19 cellular contexts compared by ENCODE assay signal in the genomic region with DNA sequence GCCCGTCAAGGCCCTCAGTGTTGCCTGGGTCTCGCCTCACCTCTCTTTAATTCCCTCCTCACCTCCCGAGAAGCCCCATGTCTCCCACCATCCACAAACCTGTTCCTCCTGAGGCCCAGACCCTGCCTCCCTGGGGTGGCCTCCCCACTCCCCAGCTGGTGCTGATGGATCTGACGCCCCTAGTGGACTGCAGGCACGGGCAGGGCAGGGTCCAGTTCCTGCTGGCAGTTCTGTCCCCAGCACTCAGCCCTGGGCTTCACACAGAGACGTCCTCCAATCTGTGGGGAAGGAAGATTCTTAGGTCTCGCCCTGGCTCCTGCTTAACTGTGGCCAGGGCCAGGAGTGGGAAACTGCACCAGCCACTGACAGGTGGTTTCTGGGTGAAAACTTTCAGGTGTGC.
DNase-seq lines count a peak whose midpoint lies in the region; ATAC-seq, FAIRE-seq and TF ChIP-seq lines count a peak whose summit lies in the region.
"Had no signal": no experiment of that assay in that cellular context is flagged by ENCODE, and none has a peak within 500 bp of the region (broad histone marks: within the 10 kb centered on the region; RNA-seq: fewer than 3 reads in every experiment).

No MANE protein-coding gene starts in this region.

- no peaks in the 10 kb centered on the region for H3K4me1 ChIP-seq in endodermal cell (ENCODE audit: control insufficient read depth, insufficient read depth, low read length)
- H3K4me1 ChIP-seq in osteoblast (ENCODE audit: insufficient read depth, low read length), result no peaks in the 10 kb centered on the region
- H3K4me1 ChIP-seq: Caco-2, Peyer's patch had no signal

- TF ChIP-seq CTCF in HFFc6 (IDR thresholded peaks at IDR 0.05) (peak; percentile 40; the same call in 1 of the 2 replicates), WTC11 (IDR thresholded peaks at IDR 0.05) (no peak), endodermal cell (conservative IDR thresholded peaks at IDR 0.05) (peak; percentile 56), osteoblast (IDR thresholded peaks at IDR 0.05; ENCODE audit: extremely low read depth, low read depth, low read length) (no peak), D721Med (IDR thresholded peaks at IDR 0.05; ENCODE audit: insufficient read depth, missing control alignments) (no peak)

- WGBS in endodermal cell (ENCODE audit: insufficient coverage in 1 of 2, insufficient read length in 1 of 2), 2 experiments, result 82% methylated on average over 7 of the region's 7 CpGs; no CpG with 5 or more reads in 1 of the 2 experiments

- DNase-seq in HFFc6 (no peak), WTC11 (ENCODE audit: low spot score) (peak; percentile 30), endodermal cell (peak; percentile 65), osteoblast (ENCODE audit: insufficient read length, low spot score, missing footprints) (peak; percentile 38), D721Med (ENCODE audit: insufficient read length, low spot score) (no peak), HK-2 (ENCODE audit: unreplicated experiment) (no peak)
- DNase-seq: CD4-positive, CD25-positive, alpha-beta regulatory T cell; EL; HCEC 1CT; MM.1S; NCI-H1092 treated with DMSO at 0.1 percent for 48 hours; NCI-H524; Peyer's patch; SHP77 had no signal

- no peak overlapping the region for H3K4me2 ChIP-seq in osteoblast (ENCODE audit: insufficient read depth, low read length)
- H3K4me2 ChIP-seq: KMS-11 had no signal

- POLR2A ChIA-PET in WTC11 (lab: Charles Lee), result interaction anchor here (0.6 kb wide), 1 partner anchor 915 kb away, joined by 3 read pairs; no protein-coding TSS in a partner anchor

- FAIRE-seq in D721Med (lab: Jason Lieb, UNC), result no peak
- FAIRE-seq: GM19239 had no signal

- CTCF ChIA-PET in WTC11 (lab: Charles Lee), result interaction anchor here (1.2 to 4.0 kb wide), 4 partner anchors 10 to 39 kb away, joined by 3 to 17 read pairs (median 4); no protein-coding TSS in a partner anchor

- no peak overlapping the region for H3K4me3 ChIP-seq in endodermal cell (ENCODE audit: low read length)
- no peak overlapping the region for H3K4me3 ChIP-seq in osteoblast (ENCODE audit: insufficient read depth, low read length)
- H3K4me3 ChIP-seq: Peyer's patch had no signal

- H3K27me3 ChIP-seq in endodermal cell (ENCODE audit: control insufficient read depth, insufficient read depth, low read length, poor library complexity, severe bottlenecking) (peaks cover 14% of the 10 kb centered on the region), osteoblast (ENCODE audit: insufficient read depth, low read length) (no peaks in the 10 kb centered on the region)
- H3K27me3 ChIP-seq: Peyer's patch had no signal

- H3K79me2 ChIP-seq in osteoblast (ENCODE audit: insufficient read depth, low read length), result no peaks in the 10 kb centered on the region

- H2AFZ ChIP-seq in osteoblast (ENCODE audit: low read length), result no peak overlapping the region

- ATAC-seq in WTC11, result 0 out of 2 replicates have a peak, but pooled peaks have one; percentile 9
- ATAC-seq in GM18867 (IDR thresholded peaks at IDR 0.05; ENCODE audit: unreplicated experiment), result no peak
- ATAC-seq: SK-N-SH treated with all-trans-retinoic acid at 6 μM for 48 hours had no signal

- no peak overlapping the region for H3K27ac Mint-ChIP-seq in HFFc6
- H3K27ac Mint-ChIP-seq in WTC11, result no peak overlapping the region
- no peak overlapping the region for H3K27ac Mint-ChIP-seq in endodermal cell

- H3K9ac ChIP-seq in endodermal cell (ENCODE audit: extremely low read depth, low read length, poor library complexity, severe bottlenecking), result no peak overlapping the region
- H3K9ac ChIP-seq: KMS-11 had no signal

- H3K9me3 ChIP-seq in endodermal cell (ENCODE audit: control insufficient read depth, low read length) (no peaks in the 10 kb centered on the region), osteoblast (ENCODE audit: low read depth, low read length) (no peaks in the 10 kb centered on the region)
- H3K9me3 ChIP-seq: Caco-2, Peyer's patch had no signal

- H3K27ac ChIP-seq in endodermal cell (ENCODE audit: low read depth, low read length), result no peak overlapping the region
- no peak overlapping the region for H3K27ac ChIP-seq in osteoblast (ENCODE audit: low read depth, low read length)
- H3K27ac ChIP-seq: KMS-11, Peyer's patch had no signal

- H3K4me1 Mint-ChIP-seq in HFFc6 (ENCODE audit: low read depth) (no peaks in the 10 kb centered on the region), WTC11 (peaks cover 5% of the 10 kb centered on the region), endodermal cell (no peaks in the 10 kb centered on the region)

- H3K4me3 Mint-ChIP-seq in HFFc6 (no peak overlapping the region), WTC11 (no peak overlapping the region), endodermal cell (no peak overlapping the region)
- H3K4me3 Mint-ChIP-seq: CD4-positive, CD25-positive, alpha-beta regulatory T cell had no signal

- H3K27me3 Mint-ChIP-seq in HFFc6 (ENCODE audit: insufficient read depth) (peaks cover 29% of the 10 kb centered on the region), WTC11 (ENCODE audit: low read depth) (peaks cover 9% of the 10 kb centered on the region), endodermal cell (ENCODE audit: insufficient read depth) (peaks cover 15% of the 10 kb centered on the region)

- H3K36me3 ChIP-seq in endodermal cell (ENCODE audit: control insufficient read depth, insufficient read depth, low read length) (no peaks in the 10 kb centered on the region), osteoblast (ENCODE audit: insufficient read depth, low read length) (no peaks in the 10 kb centered on the region)
- H3K36me3 ChIP-seq: Peyer's patch had no signal

- H3K9me3 Mint-ChIP-seq in HFFc6 (no peaks in the 10 kb centered on the region), WTC11 (no peaks in the 10 kb centered on the region), endodermal cell (no peaks in the 10 kb centered on the region)
- H3K9me3 Mint-ChIP-seq: CD4-positive, CD25-positive, alpha-beta regulatory T cell had no signal

- H4K20me1 ChIP-seq in osteoblast (ENCODE audit: insufficient read depth, low read length), result no peaks in the 10 kb centered on the region

- H3K36me3 Mint-ChIP-seq in HFFc6 (ENCODE audit: low read depth) (no peaks in the 10 kb centered on the region), WTC11 (no peaks in the 10 kb centered on the region), endodermal cell (ENCODE audit: low read depth) (no peaks in the 10 kb centered on the region)
- H3K36me3 Mint-ChIP-seq: CD4-positive, CD25-positive, alpha-beta regulatory T cell had no signal

TF ChIP-seq in WTC11, 78 proteins besides CTCF, POLR2A, EP300 and RAD21:
- TF ChIP-seq ZBTB43 (CRISPR knock-in tag; IDR thresholded peaks at IDR 0.05), result no peak
- no peak for TF ChIP-seq GABPB1 (CRISPR knock-in tag; IDR thresholded peaks at IDR 0.05)
- TF ChIP-seq, protein P1, sequence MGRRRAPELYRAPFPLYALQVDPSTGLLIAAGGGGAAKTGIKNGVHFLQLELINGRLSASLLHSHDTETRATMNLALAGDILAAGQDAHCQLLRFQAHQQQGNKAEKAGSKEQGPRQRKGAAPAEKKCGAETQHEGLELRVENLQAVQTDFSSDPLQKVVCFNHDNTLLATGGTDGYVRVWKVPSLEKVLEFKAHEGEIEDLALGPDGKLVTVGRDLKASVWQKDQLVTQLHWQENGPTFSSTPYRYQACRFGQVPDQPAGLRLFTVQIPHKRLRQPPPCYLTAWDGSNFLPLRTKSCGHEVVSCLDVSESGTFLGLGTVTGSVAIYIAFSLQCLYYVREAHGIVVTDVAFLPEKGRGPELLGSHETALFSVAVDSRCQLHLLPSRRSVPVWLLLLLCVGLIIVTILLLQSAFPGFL (CRISPR knock-in tag; IDR thresholded peaks at IDR 0.05; ENCODE audit: borderline replicate concordance), result no peak
- TF ChIP-seq ATF1 (CRISPR knock-in tag; IDR thresholded peaks at IDR 0.05), result no peak
- no peak for TF ChIP-seq ETV6 (CRISPR knock-in tag; IDR thresholded peaks at IDR 0.05)
- no peak for TF ChIP-seq KAT7 (CRISPR knock-in tag; IDR thresholded peaks at IDR 0.05; ENCODE audit: borderline replicate concordance)
- TF ChIP-seq JUN (CRISPR knock-in tag; IDR thresholded peaks at IDR 0.05), result no peak
- no peak for TF ChIP-seq ZNF232 (CRISPR knock-in tag; IDR thresholded peaks at IDR 0.05)
- no peak for TF ChIP-seq ESRRA (CRISPR knock-in tag; IDR thresholded peaks at IDR 0.05; ENCODE audit: borderline replicate concordance)
- no peak for TF ChIP-seq ZNF423 (CRISPR knock-in tag; IDR thresholded peaks at IDR 0.05)
- no peak for TF ChIP-seq FOXK1 (CRISPR knock-in tag; IDR thresholded peaks at IDR 0.05)
- no peak for TF ChIP-seq NR1H2 (CRISPR knock-in tag; IDR thresholded peaks at IDR 0.05)

Comparison
In these comparisons a context has a peak if more than half of its experiments do, and no peak if none do; other contexts are left out.
1. DNase-seq: peak in WTC11 (single experiment), endodermal cell (single experiment) and osteoblast (single experiment); none in HFFc6 (single experiment), D721Med (single experiment) and HK-2 (single experiment).
2. CTCF ChIP-seq: peak in HFFc6 (single experiment) and endodermal cell (single experiment); none in WTC11 (single experiment), osteoblast (single experiment) and D721Med (single experiment).